In genomic region chr1:50976111-50976889, GRCh38 we compare ENCODE assay signal across 8 cellular contexts. TPM values are rescaled to one million over a fixed set of nuclear protein-coding genes. Genes with fewer than 3 reads are reported as not detected.
DNase-seq lines count a peak whose midpoint lies in the region; ATAC-seq and TF ChIP-seq lines count a peak whose summit lies in the region.

No MANE protein-coding gene starts in this region.

- no peaks in the 10 kb centered on the region for H3K79me1 ChIP-seq in mesenchymal stem cell (replicated peaks; ENCODE audit: low read length, poor library complexity, severe bottlenecking)

- no peak for ATAC-seq in CD8-positive, alpha-beta T cell
- ATAC-seq in GM21529 (IDR thresholded peaks at IDR 0.05; ENCODE audit: unreplicated experiment) = peak; percentile 6

- no peak overlapping the region for H3K27ac Mint-ChIP-seq in CD8-positive, alpha-beta T cell
- no peak overlapping the region for H3K27ac Mint-ChIP-seq in type B pancreatic cell

- no peak overlapping the region for H4K8ac ChIP-seq in mesenchymal stem cell (ENCODE audit: low read length)

- no peaks in the 10 kb centered on the region for H3K9me3 Mint-ChIP-seq in CD8-positive, alpha-beta T cell
- no peaks in the 10 kb centered on the region for H3K9me3 Mint-ChIP-seq in type B pancreatic cell

- H3K18ac ChIP-seq in mesenchymal stem cell (ENCODE audit: low read depth in 1 of 2, low read length in 2 of 2) = no peak overlapping the region

- peaks cover 15% of the 10 kb centered on the region for H3K27me3 Mint-ChIP-seq in CD8-positive, alpha-beta T cell (ENCODE audit: low read depth)
- H3K27me3 Mint-ChIP-seq in type B pancreatic cell = peaks cover 93% of the 10 kb centered on the region

- no peak overlapping the region for H3K27ac ChIP-seq in CD8-positive, alpha-beta T cell (ENCODE audit: low read depth, low read length)
- H3K27ac ChIP-seq in mesenchymal stem cell (ENCODE audit: low read length, poor library complexity, severe bottlenecking) = no peak overlapping the region

- H3K4me2 ChIP-seq in mesenchymal stem cell (ENCODE audit: low read length, poor library complexity, severe bottlenecking) = peak overlapping the region; percentile 85

- no peak overlapping the region for H2BK5ac ChIP-seq in mesenchymal stem cell (ENCODE audit: low read depth, low read length, poor library complexity, severe bottlenecking)

- TF ChIP-seq CTCF in CD8-positive, alpha-beta T cell (IDR thresholded peaks at IDR 0.05) = no peak
- no peak for TF ChIP-seq CTCF in type B pancreatic cell (conservative IDR thresholded peaks at IDR 0.05)

- peak overlapping the region; percentile 80 for H3K4me3 Mint-ChIP-seq in CD8-positive, alpha-beta T cell
- no peak overlapping the region for H3K4me3 Mint-ChIP-seq in type B pancreatic cell

- peaks cover 30% of the 10 kb centered on the region for H3K4me1 Mint-ChIP-seq in CD8-positive, alpha-beta T cell (ENCODE audit: low read depth)
- H3K4me1 Mint-ChIP-seq in type B pancreatic cell (ENCODE audit: unreplicated experiment) = peaks cover 7% of the 10 kb centered on the region

- intact Hi-C loops in CD8-positive, alpha-beta T cell (cut with DNase I, micrococcal nuclease) = loop anchor here in 1 of 2 experiments (10.0 kb wide), 1 partner anchor 639 kb away; the partner anchor contains the start of gene OSBPL9

- H3K9me3 ChIP-seq in CD8-positive, alpha-beta T cell (ENCODE audit: low read length) = no peaks in the 10 kb centered on the region
- H3K9me3 ChIP-seq in mesenchymal stem cell (ENCODE audit: control insufficient read depth, low read length) = no peaks in the 10 kb centered on the region

- no peak overlapping the region for H3K14ac ChIP-seq in mesenchymal stem cell (ENCODE audit: low read length in 2 of 2)

- H2BK15ac ChIP-seq in mesenchymal stem cell (ENCODE audit: low read depth, poor library complexity, severe bottlenecking) = no peak overlapping the region

- H3K4me3 ChIP-seq in CD8-positive, alpha-beta T cell (ENCODE audit: low read depth, low read length) = peak overlapping the region; percentile 70
- H3K4me3 ChIP-seq in mesenchymal stem cell (ENCODE audit: insufficient read depth in 1 of 2, low read depth in 1 of 2, low read length in 2 of 2) = peak overlapping the region in 1 of 2 experiments; percentile 87

- no peak overlapping the region for H4K91ac ChIP-seq in mesenchymal stem cell (ENCODE audit: low read length)

- peak overlapping the region; percentile 93 for H3K9ac ChIP-seq in mesenchymal stem cell (ENCODE audit: low read length)

- DNase-seq in CD8-positive, alpha-beta T cell = no peak
- DNase-seq in NCI-H2227 (lab: John Stamatoyannopoulos, UW; ENCODE audit: unreplicated experiment) (peak; percentile 38), astrocyte of the hippocampus (ENCODE audit: low read depth, low spot score) (peak; percentile 32), mesenchymal stem cell (no peak), type B pancreatic cell (ENCODE audit: extremely low spot score, unreplicated experiment) (no peak)
- no peak for DNase-seq in stimulated activated CD4-positive, alpha-beta T cell treated with anti-CD3 and anti-CD28 coated beads, Interleukin-1b, Interleukin-23, amount 100 ng/mL, for 48 hours
- DNase-seq in effector CD8-positive, alpha-beta T cell (lab: John Stamatoyannopoulos, UW) = no peak

- WGBS in mesenchymal stem cell = 10% methylated on average over 16 of the region's 19 CpGs

- no peak overlapping the region for H3K4ac ChIP-seq in mesenchymal stem cell (ENCODE audit: low read depth in 1 of 2, low read length in 2 of 2)

- no peaks in the 10 kb centered on the region for H3K36me3 ChIP-seq in CD8-positive, alpha-beta T cell (ENCODE audit: insufficient read depth, low read length)
- H3K36me3 ChIP-seq in mesenchymal stem cell (ENCODE audit: control insufficient read depth in 1 of 2, insufficient read depth in 2 of 2, low read depth in 1 of 2, low read length in 2 of 2) = no peaks in the 10 kb centered on the region

- H3K4me1 ChIP-seq in CD8-positive, alpha-beta T cell (ENCODE audit: insufficient read depth, low read length) = peaks cover 24% of the 10 kb centered on the region
- peaks cover 12% of the 10 kb centered on the region for H3K4me1 ChIP-seq in mesenchymal stem cell (ENCODE audit: control insufficient read depth, insufficient read depth, low read depth, low read length)

- H2AK5ac ChIP-seq in mesenchymal stem cell (ENCODE audit: low read length, severe bottlenecking) = no peak overlapping the region

- no peak overlapping the region for H2BK12ac ChIP-seq in mesenchymal stem cell (ENCODE audit: low read length in 2 of 2)

- H3K36me3 Mint-ChIP-seq in CD8-positive, alpha-beta T cell = peaks cover 5% of the 10 kb centered on the region
- no peaks in the 10 kb centered on the region for H3K36me3 Mint-ChIP-seq in type B pancreatic cell

- POLR2A ChIA-PET in CD8-positive, alpha-beta T cell (lab: Charles Lee) = interaction anchor here (0.8 to 2.2 kb wide), 3 partner anchors 7 to 16 kb away, joined by 3 to 27 read pairs (median 8); partner anchors contain the start of genes CDKN2C and FAF1

- no peak overlapping the region for H2AFZ ChIP-seq in mesenchymal stem cell (ENCODE audit: low read depth, low read length)

- CTCF ChIA-PET in CD8-positive, alpha-beta T cell (lab: Charles Lee) = no interaction called here

- peak overlapping the region in 1 of 2 experiments; percentile 57 for H3K23ac ChIP-seq in mesenchymal stem cell (ENCODE audit: low read length in 2 of 2)

- no peak overlapping the region for H2BK120ac ChIP-seq in mesenchymal stem cell (ENCODE audit: low read depth, low read length)

- no peaks in the 10 kb centered on the region for H3K27me3 ChIP-seq in CD8-positive, alpha-beta T cell (ENCODE audit: insufficient read depth, low read length)
- peaks cover 0 to 15% of the 10 kb centered on the region in 2 experiments for H3K27me3 ChIP-seq in mesenchymal stem cell (ENCODE audit: control insufficient read depth in 1 of 2, insufficient read depth in 1 of 2, low read length in 2 of 2)

RNA-seq across cellular contexts. Expression of gene CDKN2C, which starts 6.3 kb away (rescaled TPM):
- 1 to 10 TPM; 5.3 to 6.0 TPM for total RNA-seq in CD8-positive, alpha-beta T cell
- polyA plus RNA-seq in mesenchymal stem cell (2013, experiment 1 of 2) = 2.0 TPM
- polyA plus RNA-seq in mesenchymal stem cell (2013, experiment 2 of 2) = 2.1 TPM
- 1.5 and 2.4 TPM in 2 replicates for total RNA-seq in type B pancreatic cell (ENCODE audit: low replicate concordance)

RNA-seq across cellular contexts. Expression of gene FAF1, which starts 16.2 kb away (rescaled TPM):
- 10 to 100 TPM; 39.0 to 44.0 TPM for total RNA-seq in CD8-positive, alpha-beta T cell
- polyA plus RNA-seq in mesenchymal stem cell (2013, experiment 1 of 2) = 19.1 TPM
- 19.9 TPM for polyA plus RNA-seq in mesenchymal stem cell (2013, experiment 2 of 2)
- total RNA-seq in type B pancreatic cell (ENCODE audit: low replicate concordance) = 49.9 and 60.8 TPM in 2 replicates

Comparison
In these comparisons a context has a peak if more than half of its experiments do, and no peak if none do; other contexts are left out.
1. DNase-seq: peak in NCI-H2227 (single experiment) and astrocyte of the hippocampus (single experiment); none in CD8-positive, alpha-beta T cell (0 of 7), mesenchymal stem cell (single experiment), type B pancreatic cell (single experiment), stimulated activated CD4-positive, alpha-beta T cell treated with anti-CD3 and anti-CD28 coated beads, Interleukin-1b, Interleukin-23, amount 100 ng/mL, for 48 hours (single experiment) and effector CD8-positive, alpha-beta T cell (single experiment).